In the genomic region with DNA sequence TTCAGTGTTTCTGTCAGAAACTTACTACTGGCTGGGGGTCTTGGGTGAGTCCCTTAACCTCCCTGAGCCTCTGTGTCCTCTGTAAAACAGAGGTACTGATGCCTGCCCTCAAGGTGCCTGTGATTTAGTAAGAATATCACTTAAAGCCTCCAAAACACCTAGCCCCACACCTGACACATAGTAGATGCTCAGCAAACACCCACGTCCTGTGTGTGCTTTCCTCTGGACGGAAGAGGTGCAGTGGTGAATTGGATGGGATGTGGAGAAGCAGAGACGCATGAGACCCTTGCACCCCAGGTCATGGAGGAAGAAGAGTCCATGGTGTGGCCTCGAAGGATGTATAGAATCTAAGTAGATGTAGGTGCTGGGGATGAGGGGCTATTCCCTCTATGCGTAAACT, we compare ENCODE assay signal across 13 cellular contexts.
"Had no signal": no experiment of that assay in that cellular context is flagged by ENCODE, and none has a peak within 500 bp of the region (broad histone marks: within the 10 kb centered on the region; RNA-seq: fewer than 3 reads in every experiment).

No MANE protein-coding gene starts in this region.

- H3K9me3 Mint-ChIP-seq: endodermal cell had no signal

- H3K4me3 Mint-ChIP-seq: endodermal cell had no signal

- H3K4me1 Mint-ChIP-seq: endodermal cell had no signal

- H3K27ac Mint-ChIP-seq: endodermal cell had no signal

- DNase-seq: activated CD4-positive, alpha-beta T cell treated with anti-CD3 and anti-CD28 coated beads, Interleukin-2, amount 50 U/mL, for 48 hours; activated naive CD4-positive, alpha-beta T cell treated with anti-CD3 and anti-CD28 coated beads, Interleukin-2, amount 50 U/mL, for 16 hours; amygdala; cerebellar nuclear complex; dermis blood vessel endothelial cell; hippocampal formation; kidney glomerular epithelial cell; posterior cingulate gyrus; small intestine; substantia nigra; trophoblast cell had no signal

- ATAC-seq: activated CD4-positive, CD25-positive, alpha-beta regulatory T cell treated with anti-CD3 and anti-CD28 coated beads, Interleukin-2, amount 50 U/mL, for 24 hours had no signal
